In genomic region chr19:12721656-12722565, GRCh38 we compare ENCODE assay signal across 1 cellular context.
TF ChIP-seq lines count a peak whose summit lies in the region.

No MANE protein-coding gene starts in this region.

TF ChIP-seq in HEK293, 187 proteins besides CTCF, POLR2A, EP300 and RAD21 (continued from another document):
- TF ChIP-seq PATZ1 (tag by site-specific recombination; IDR thresholded peaks at IDR 0.05) (peak; percentile 66; the same call in 1 of the 2 replicates), KLF1 (tag by site-specific recombination; IDR thresholded peaks at IDR 0.05) (no peak; the same call in 1 of the 2 replicates), ZNF560 (tag by site-specific recombination; IDR thresholded peaks at IDR 0.05; ENCODE audit: borderline replicate concordance) (no peak), KLF9 (tag by site-specific recombination; IDR thresholded peaks at IDR 0.05; ENCODE audit: low read depth) (0 out of 2 replicates have a peak, but pooled peaks have one; percentile 33), ZNF112 (tag by site-specific recombination; IDR thresholded peaks at IDR 0.05) (no peak), ZNF169 (tag by site-specific recombination; IDR thresholded peaks at IDR 0.05) (no peak), ZNF501 (tag by site-specific recombination; IDR thresholded peaks at IDR 0.05) (0 out of 2 replicates have a peak, but pooled peaks have one; percentile 32), ZNF221 (tag by site-specific recombination; IDR thresholded peaks at IDR 0.05; ENCODE audit: borderline replicate concordance) (no peak), FEZF1 (tag by site-specific recombination; IDR thresholded peaks at IDR 0.05) (no peak), ZXDB (tag by site-specific recombination; IDR thresholded peaks at IDR 0.05) (no peak; the same call in 1 of the 2 replicates), SP7 (tag by site-specific recombination; IDR thresholded peaks at IDR 0.05) (no peak), ZNF621 (tag by site-specific recombination; IDR thresholded peaks at IDR 0.05) (no peak), ZNF629 (tag by site-specific recombination; IDR thresholded peaks at IDR 0.05) (no peak), GLIS2 (tag by site-specific recombination; IDR thresholded peaks at IDR 0.05) (peak; percentile 86), ZNF600 (tag by site-specific recombination; IDR thresholded peaks at IDR 0.05) (no peak), ZIC2 (tag by site-specific recombination; IDR thresholded peaks at IDR 0.05) (peak; percentile 73), SP2 (tag by site-specific recombination; IDR thresholded peaks at IDR 0.05) (peak; percentile 45), ZNF311 (tag by site-specific recombination; IDR thresholded peaks at IDR 0.05; ENCODE audit: borderline replicate concordance) (no peak), IKZF3 (tag by site-specific recombination; IDR thresholded peaks at IDR 0.05) (0 out of 2 replicates have a peak, but pooled peaks have one; percentile 3), ZNF335 (tag by site-specific recombination; conservative IDR thresholded peaks at IDR 0.05) (peak; percentile 92), ZNF341 (tag by site-specific recombination; IDR thresholded peaks at IDR 0.05; ENCODE audit: low read depth) (no peak; the same call in 1 of the 2 replicates), KLF10 (tag by site-specific recombination; IDR thresholded peaks at IDR 0.05) (no peak), ZFP41 (tag by site-specific recombination; IDR thresholded peaks at IDR 0.05; ENCODE audit: borderline replicate concordance) (no peak), GLIS1 (tag by site-specific recombination; IDR thresholded peaks at IDR 0.05) (peak; percentile 87), ZBTB11 (tag by site-specific recombination; conservative IDR thresholded peaks at IDR 0.05; ENCODE audit: low read depth) (0 out of 2 replicates have a peak, but pooled peaks have one; percentile 21), BCL11B (tag by site-specific recombination; IDR thresholded peaks at IDR 0.05; ENCODE audit: low read depth) (0 out of 2 replicates have a peak, but pooled peaks have one; percentile 38), MZF1 (tag by site-specific recombination; IDR thresholded peaks at IDR 0.05; ENCODE audit: borderline replicate concordance) (no peak; the same call in 1 of the 2 replicates), ZNF449 (tag by site-specific recombination; IDR thresholded peaks at IDR 0.05) (no peak; the same call in none of the 2 replicates), ZNF747 (tag by site-specific recombination; IDR thresholded peaks at IDR 0.05) (no peak), KLF7 (tag by site-specific recombination; IDR thresholded peaks at IDR 0.05; ENCODE audit: borderline replicate concordance) (peak; percentile 57; the same call in 1 of the 2 replicates), ZNF26 (tag by site-specific recombination; IDR thresholded peaks at IDR 0.05) (no peak), GLI4 (tag by site-specific recombination; IDR thresholded peaks at IDR 0.05) (no peak), ZSCAN18 (tag by site-specific recombination; IDR thresholded peaks at IDR 0.05) (no peak), ZNF777 (tag by site-specific recombination; IDR thresholded peaks at IDR 0.05; ENCODE audit: borderline replicate concordance) (no peak), ZEB2 (tag by site-specific recombination; IDR thresholded peaks at IDR 0.05) (no peak), ZNF266 (tag by site-specific recombination; IDR thresholded peaks at IDR 0.05; ENCODE audit: low read depth) (no peak), ZNF202 (tag by site-specific recombination; IDR thresholded peaks at IDR 0.05; ENCODE audit: borderline replicate concordance) (no peak), ZSCAN30 (tag by site-specific recombination; IDR thresholded peaks at IDR 0.05) (0 out of 2 replicates have a peak, but pooled peaks have one; percentile 9), ZBTB17 (tag by site-specific recombination; IDR thresholded peaks at IDR 0.05) (peak; percentile 54)
- TF ChIP-seq, protein P1, sequence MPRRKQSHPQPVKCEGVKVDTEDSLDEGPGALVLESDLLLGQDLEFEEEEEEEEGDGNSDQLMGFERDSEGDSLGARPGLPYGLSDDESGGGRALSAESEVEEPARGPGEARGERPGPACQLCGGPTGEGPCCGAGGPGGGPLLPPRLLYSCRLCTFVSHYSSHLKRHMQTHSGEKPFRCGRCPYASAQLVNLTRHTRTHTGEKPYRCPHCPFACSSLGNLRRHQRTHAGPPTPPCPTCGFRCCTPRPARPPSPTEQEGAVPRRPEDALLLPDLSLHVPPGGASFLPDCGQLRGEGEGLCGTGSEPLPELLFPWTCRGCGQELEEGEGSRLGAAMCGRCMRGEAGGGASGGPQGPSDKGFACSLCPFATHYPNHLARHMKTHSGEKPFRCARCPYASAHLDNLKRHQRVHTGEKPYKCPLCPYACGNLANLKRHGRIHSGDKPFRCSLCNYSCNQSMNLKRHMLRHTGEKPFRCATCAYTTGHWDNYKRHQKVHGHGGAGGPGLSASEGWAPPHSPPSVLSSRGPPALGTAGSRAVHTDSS (tag by site-specific recombination; IDR thresholded peaks at IDR 0.05) = peak; percentile 15; the same call in 1 of the 2 replicates
- TF ChIP-seq, protein P2, sequence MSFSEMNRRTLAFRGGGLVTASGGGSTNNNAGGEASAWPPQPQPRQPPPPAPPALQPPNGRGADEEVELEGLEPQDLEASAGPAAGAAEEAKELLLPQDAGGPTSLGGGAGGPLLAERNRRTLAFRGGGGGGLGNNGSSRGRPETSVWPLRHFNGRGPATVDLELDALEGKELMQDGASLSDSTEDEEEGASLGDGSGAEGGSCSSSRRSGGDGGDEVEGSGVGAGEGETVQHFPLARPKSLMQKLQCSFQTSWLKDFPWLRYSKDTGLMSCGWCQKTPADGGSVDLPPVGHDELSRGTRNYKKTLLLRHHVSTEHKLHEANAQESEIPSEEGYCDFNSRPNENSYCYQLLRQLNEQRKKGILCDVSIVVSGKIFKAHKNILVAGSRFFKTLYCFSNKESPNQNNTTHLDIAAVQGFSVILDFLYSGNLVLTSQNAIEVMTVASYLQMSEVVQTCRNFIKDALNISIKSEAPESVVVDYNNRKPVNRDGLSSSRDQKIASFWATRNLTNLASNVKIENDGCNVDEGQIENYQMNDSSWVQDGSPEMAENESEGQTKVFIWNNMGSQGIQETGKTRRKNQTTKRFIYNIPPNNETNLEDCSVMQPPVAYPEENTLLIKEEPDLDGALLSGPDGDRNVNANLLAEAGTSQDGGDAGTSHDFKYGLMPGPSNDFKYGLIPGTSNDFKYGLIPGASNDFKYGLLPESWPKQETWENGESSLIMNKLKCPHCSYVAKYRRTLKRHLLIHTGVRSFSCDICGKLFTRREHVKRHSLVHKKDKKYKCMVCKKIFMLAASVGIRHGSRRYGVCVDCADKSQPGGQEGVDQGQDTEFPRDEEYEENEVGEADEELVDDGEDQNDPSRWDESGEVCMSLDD (tag by site-specific recombination; IDR thresholded peaks at IDR 0.05) = peak; percentile 46; the same call in 1 of the 2 replicates
- TF ChIP-seq, protein P3, sequence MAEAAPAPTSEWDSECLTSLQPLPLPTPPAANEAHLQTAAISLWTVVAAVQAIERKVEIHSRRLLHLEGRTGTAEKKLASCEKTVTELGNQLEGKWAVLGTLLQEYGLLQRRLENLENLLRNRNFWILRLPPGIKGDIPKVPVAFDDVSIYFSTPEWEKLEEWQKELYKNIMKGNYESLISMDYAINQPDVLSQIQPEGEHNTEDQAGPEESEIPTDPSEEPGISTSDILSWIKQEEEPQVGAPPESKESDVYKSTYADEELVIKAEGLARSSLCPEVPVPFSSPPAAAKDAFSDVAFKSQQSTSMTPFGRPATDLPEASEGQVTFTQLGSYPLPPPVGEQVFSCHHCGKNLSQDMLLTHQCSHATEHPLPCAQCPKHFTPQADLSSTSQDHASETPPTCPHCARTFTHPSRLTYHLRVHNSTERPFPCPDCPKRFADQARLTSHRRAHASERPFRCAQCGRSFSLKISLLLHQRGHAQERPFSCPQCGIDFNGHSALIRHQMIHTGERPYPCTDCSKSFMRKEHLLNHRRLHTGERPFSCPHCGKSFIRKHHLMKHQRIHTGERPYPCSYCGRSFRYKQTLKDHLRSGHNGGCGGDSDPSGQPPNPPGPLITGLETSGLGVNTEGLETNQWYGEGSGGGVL (tag by site-specific recombination; IDR thresholded peaks at IDR 0.05) = 0 out of 2 replicates have a peak, but pooled peaks have one; percentile 33
- TF ChIP-seq, protein P4, sequence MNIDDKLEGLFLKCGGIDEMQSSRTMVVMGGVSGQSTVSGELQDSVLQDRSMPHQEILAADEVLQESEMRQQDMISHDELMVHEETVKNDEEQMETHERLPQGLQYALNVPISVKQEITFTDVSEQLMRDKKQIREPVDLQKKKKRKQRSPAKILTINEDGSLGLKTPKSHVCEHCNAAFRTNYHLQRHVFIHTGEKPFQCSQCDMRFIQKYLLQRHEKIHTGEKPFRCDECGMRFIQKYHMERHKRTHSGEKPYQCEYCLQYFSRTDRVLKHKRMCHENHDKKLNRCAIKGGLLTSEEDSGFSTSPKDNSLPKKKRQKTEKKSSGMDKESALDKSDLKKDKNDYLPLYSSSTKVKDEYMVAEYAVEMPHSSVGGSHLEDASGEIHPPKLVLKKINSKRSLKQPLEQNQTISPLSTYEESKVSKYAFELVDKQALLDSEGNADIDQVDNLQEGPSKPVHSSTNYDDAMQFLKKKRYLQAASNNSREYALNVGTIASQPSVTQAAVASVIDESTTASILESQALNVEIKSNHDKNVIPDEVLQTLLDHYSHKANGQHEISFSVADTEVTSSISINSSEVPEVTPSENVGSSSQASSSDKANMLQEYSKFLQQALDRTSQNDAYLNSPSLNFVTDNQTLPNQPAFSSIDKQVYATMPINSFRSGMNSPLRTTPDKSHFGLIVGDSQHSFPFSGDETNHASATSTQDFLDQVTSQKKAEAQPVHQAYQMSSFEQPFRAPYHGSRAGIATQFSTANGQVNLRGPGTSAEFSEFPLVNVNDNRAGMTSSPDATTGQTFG (tag by site-specific recombination; IDR thresholded peaks at IDR 0.05; ENCODE audit: borderline replicate concordance) = no peak
